23 cellular contexts compared by ENCODE assay signal in genomic region chr12:25710149-25710548, GRCh38.
"Had no signal": no experiment of that assay in that cellular context is flagged by ENCODE, and none has a peak within 500 bp of the region (broad histone marks: within the 10 kb centered on the region; RNA-seq: fewer than 3 reads in every experiment).

No MANE protein-coding gene starts in this region.

- H3K36me3 ChIP-seq: gastroesophageal sphincter, heart left ventricle, prostate gland, right atrium auricular region, sigmoid colon, spleen, tibial artery had no signal

- H3K4me1 ChIP-seq: gastroesophageal sphincter, heart left ventricle, prostate gland, right atrium auricular region, sigmoid colon, spleen, testis, tibial artery had no signal

- H3K27ac ChIP-seq: foreskin keratinocyte, gastroesophageal sphincter, heart left ventricle, prostate gland, right atrium auricular region, sigmoid colon, spleen, testis, tibial artery had no signal

- H3K4me3 Mint-ChIP-seq: effector memory CD8-positive, alpha-beta T cell; naive thymus-derived CD4-positive, alpha-beta T cell; nephron progenitor cell; type B pancreatic cell had no signal

- H3K9me3 ChIP-seq: prostate gland, testis had no signal

- H3K79me2 ChIP-seq: hepatocyte had no signal

- H3K9me3 Mint-ChIP-seq: effector memory CD8-positive, alpha-beta T cell had no signal

- H3K27ac Mint-ChIP-seq: effector memory CD8-positive, alpha-beta T cell; naive thymus-derived CD4-positive, alpha-beta T cell; nephron progenitor cell had no signal

- DNase-seq: cerebellar nuclear complex; cortex of kidney; effector memory CD8-positive, alpha-beta T cell; foreskin keratinocyte; heart left ventricle; kidney; mesendoderm; midbrain; naive thymus-derived CD4-positive, alpha-beta T cell; nephron progenitor cell; nucleus accumbens; sigmoid colon; spleen; stimulated activated CD4-positive, alpha-beta T cell treated with anti-CD3 and anti-CD28 coated beads, Interleukin-2, amount 100 ng/mL, for 48 hours; stimulated activated naive CD4-positive, alpha-beta T cell; substantia nigra; testis; tibial artery had no signal

- H3K4me1 Mint-ChIP-seq: nephron progenitor cell had no signal

- H3K4me3 ChIP-seq: gastroesophageal sphincter, heart left ventricle, hepatocyte, prostate gland, right atrium auricular region, sigmoid colon, spleen, testis, tibial artery had no signal

- H3K27me3 Mint-ChIP-seq: effector memory CD8-positive, alpha-beta T cell; naive thymus-derived CD4-positive, alpha-beta T cell; type B pancreatic cell had no signal

- H3K4me2 ChIP-seq: hepatocyte had no signal

- H3K27me3 ChIP-seq: foreskin keratinocyte, gastroesophageal sphincter, heart left ventricle, hepatocyte, right atrium auricular region, sigmoid colon, spleen, testis, tibial artery had no signal
